ENCODE assay signal across 15 cellular contexts in the genomic region with DNA sequence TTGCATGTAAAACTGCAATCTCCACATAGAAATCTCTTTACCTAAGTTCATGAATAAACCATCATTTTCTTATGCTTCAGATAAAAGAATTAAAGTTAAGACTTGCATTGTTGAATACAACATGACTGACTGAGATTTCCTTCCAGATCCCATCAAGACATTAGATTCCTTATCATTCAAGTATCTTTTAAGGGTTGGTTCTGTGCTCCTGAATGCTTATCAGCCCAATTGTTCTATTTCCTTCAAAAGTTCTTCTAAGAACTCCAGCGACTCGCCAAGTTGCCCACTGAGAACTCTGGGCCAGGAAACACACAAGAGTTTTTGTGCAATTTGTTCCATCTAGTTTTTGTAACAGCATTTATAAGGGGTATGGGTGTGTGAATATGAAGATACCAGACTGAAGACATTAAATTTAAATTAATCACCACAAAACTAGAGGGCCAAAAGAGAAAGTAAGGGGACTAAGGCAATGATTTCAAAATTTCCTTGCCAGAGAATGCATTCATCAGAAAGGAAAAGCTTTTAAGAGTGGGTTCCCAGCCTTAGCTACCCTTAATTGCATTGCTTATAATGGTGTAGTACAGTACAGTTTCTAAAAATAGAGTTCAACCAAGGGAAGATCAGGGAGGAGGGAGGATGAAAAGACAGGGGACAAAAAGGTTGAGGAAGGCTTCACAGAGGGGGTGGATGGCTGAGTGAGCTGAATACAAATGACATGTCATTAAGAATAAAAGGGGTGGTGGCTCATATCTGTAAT.
DNase-seq lines count a peak whose midpoint lies in the region; ATAC-seq and TF ChIP-seq lines count a peak whose summit lies in the region.
"Had no signal": no experiment of that assay in that cellular context is flagged by ENCODE, and none has a peak within 500 bp of the region (broad histone marks: within the 10 kb centered on the region; RNA-seq: fewer than 3 reads in every experiment).

No MANE protein-coding gene starts in this region.

- no peaks in the 10 kb centered on the region for H3K27me3 ChIP-seq in left ventricle myocardium inferior (ENCODE audit: low read depth)
- H3K27me3 ChIP-seq in upper lobe of right lung = no peaks in the 10 kb centered on the region
- H3K27me3 ChIP-seq: testis had no signal

- no peak for TF ChIP-seq CTCF in left ventricle myocardium inferior (IDR thresholded peaks at IDR 0.05; ENCODE audit: borderline replicate concordance)
- no peak for TF ChIP-seq CTCF in upper lobe of right lung (IDR thresholded peaks at IDR 0.05)

- peak overlapping the region; percentile 25 for H3K27ac Mint-ChIP-seq in dendritic cell treated with granulocyte-macrophage colony-stimulating factor and Interleukin-4, amounts not matched to agents 40 ng/mL and 50 ng/mL, for 4 days
- peak overlapping the region in 7 of 10 donors; percentile 0 to 77 (median 38) for H3K27ac Mint-ChIP-seq in naive thymus-derived CD8-positive, alpha-beta T cell
- H3K27ac Mint-ChIP-seq in activated CD8-positive, alpha-beta memory T cell treated with anti-CD3 and anti-CD28 coated beads, Interleukin-2, amount 10 ng/mL, durations not matched to agents 7 days and 5 days = no peak overlapping the region
- H3K27ac Mint-ChIP-seq: B cell had no signal

- DNase-seq in left ventricle myocardium inferior (no peak), Right ventricle myocardium inferior (ENCODE audit: missing footprints) (no peak), upper lobe of right lung (no peak), NCI-H526 treated with DMSO at 0.1 percent for 48 hours (lab: John Stamatoyannopoulos, UW) (no peak)
- DNase-seq in naive thymus-derived CD8-positive, alpha-beta T cell = no peak
- no peak for DNase-seq in activated CD8-positive, alpha-beta memory T cell treated with anti-CD3 and anti-CD28 coated beads, Interleukin-2, amount 10 ng/mL, durations not matched to agents 7 days and 5 days
- DNase-seq: activated CD4-positive, alpha-beta T cell treated with anti-CD3 and anti-CD28 coated beads, Interleukin-2, amount 50 U/mL, for 1 hour; amygdala; GDM1; NCI-H146; NK-92 treated with Interleukin-12 subunit alpha and Interleukin-12 subunit beta, amount 100 ng/mL, for 24 hours; testis had no signal

- ATAC-seq in Right ventricle myocardium inferior (no peak), upper lobe of right lung (no peak), GM21381 (IDR thresholded peaks at IDR 0.05; ENCODE audit: unreplicated experiment) (no peak)
- ATAC-seq in naive thymus-derived CD8-positive, alpha-beta T cell = no peak
- no peak for ATAC-seq in activated CD8-positive, alpha-beta memory T cell treated with anti-CD3 and anti-CD28 coated beads, Interleukin-2, amount 10 ng/mL, durations not matched to agents 7 days and 5 days

- H3K36me3 ChIP-seq in left ventricle myocardium inferior = no peaks in the 10 kb centered on the region
- no peaks in the 10 kb centered on the region for H3K36me3 ChIP-seq in upper lobe of right lung

- peaks cover 22% of the 10 kb centered on the region for H3K36me3 Mint-ChIP-seq in dendritic cell treated with granulocyte-macrophage colony-stimulating factor and Interleukin-4, amounts not matched to agents 40 ng/mL and 50 ng/mL, for 4 days (ENCODE audit: low read depth)
- H3K36me3 Mint-ChIP-seq in naive thymus-derived CD8-positive, alpha-beta T cell = no peaks in the 10 kb centered on the region
- H3K36me3 Mint-ChIP-seq in activated CD8-positive, alpha-beta memory T cell treated with anti-CD3 and anti-CD28 coated beads, Interleukin-2, amount 10 ng/mL, durations not matched to agents 7 days and 5 days = peaks cover 5% of the 10 kb centered on the region

- H3K4me3 Mint-ChIP-seq in dendritic cell treated with granulocyte-macrophage colony-stimulating factor and Interleukin-4, amounts not matched to agents 40 ng/mL and 50 ng/mL, for 4 days = no peak overlapping the region
- H3K4me3 Mint-ChIP-seq in naive thymus-derived CD8-positive, alpha-beta T cell = peak overlapping the region in 9 of 10 donors; percentile 2 to 66 (median 25)
- H3K4me3 Mint-ChIP-seq in activated CD8-positive, alpha-beta memory T cell treated with anti-CD3 and anti-CD28 coated beads, Interleukin-2, amount 10 ng/mL, durations not matched to agents 7 days and 5 days = no peak overlapping the region
- H3K4me3 Mint-ChIP-seq: B cell had no signal

- POLR2A ChIA-PET in naive thymus-derived CD8-positive, alpha-beta T cell (lab: Charles Lee) = no interaction called here

- H3K9me3 ChIP-seq in left ventricle myocardium inferior (replicated peaks) (no peaks in the 10 kb centered on the region), upper lobe of right lung (no peaks in the 10 kb centered on the region)
- H3K9me3 ChIP-seq: testis had no signal

- H3K4me1 ChIP-seq in left ventricle myocardium inferior (peaks cover 100% of the 10 kb centered on the region), upper lobe of right lung (peaks cover 90% of the 10 kb centered on the region)

- H3K4me1 Mint-ChIP-seq in dendritic cell treated with granulocyte-macrophage colony-stimulating factor and Interleukin-4, amounts not matched to agents 40 ng/mL and 50 ng/mL, for 4 days (ENCODE audit: low read depth) = peaks cover 82% of the 10 kb centered on the region
- peaks cover 43 to 94% (median 89%) of the 10 kb centered on the region in 4 donors for H3K4me1 Mint-ChIP-seq in naive thymus-derived CD8-positive, alpha-beta T cell
- peaks cover 52% of the 10 kb centered on the region for H3K4me1 Mint-ChIP-seq in activated CD8-positive, alpha-beta memory T cell treated with anti-CD3 and anti-CD28 coated beads, Interleukin-2, amount 10 ng/mL, durations not matched to agents 7 days and 5 days

- no peaks in the 10 kb centered on the region for H3K9me3 Mint-ChIP-seq in dendritic cell treated with granulocyte-macrophage colony-stimulating factor and Interleukin-4, amounts not matched to agents 40 ng/mL and 50 ng/mL, for 4 days
- H3K9me3 Mint-ChIP-seq in naive thymus-derived CD8-positive, alpha-beta T cell = no peaks in the 10 kb centered on the region
- H3K9me3 Mint-ChIP-seq in activated CD8-positive, alpha-beta memory T cell treated with anti-CD3 and anti-CD28 coated beads, Interleukin-2, amount 10 ng/mL, durations not matched to agents 7 days and 5 days (ENCODE audit: low read depth) = no peaks in the 10 kb centered on the region

- H3K27ac ChIP-seq in left ventricle myocardium inferior (replicated peaks) = peak overlapping the region; percentile 87
- H3K27ac ChIP-seq in upper lobe of right lung = peak overlapping the region; percentile 51

- H3K4me3 ChIP-seq in left ventricle myocardium inferior (peak overlapping the region; percentile 26), upper lobe of right lung (no peak overlapping the region)
- H3K4me3 ChIP-seq: testis had no signal

- CTCF ChIA-PET in activated CD8-positive, alpha-beta memory T cell treated with anti-CD3 and anti-CD28 coated beads, Interleukin-2, amount 10 ng/mL, durations not matched to agents 7 days and 5 days (lab: Charles Lee) = interaction anchor here (0.9 kb wide), 1 partner anchor 55 kb away, joined by 3 read pairs; no protein-coding TSS in a partner anchor

- intact Hi-C loops in left ventricle myocardium inferior (cut with micrococcal nuclease) (no loop called here), Right ventricle myocardium inferior (cut with DNase I) (loop anchor here (2.0 to 5.0 kb wide), 2 partner anchors 43 to 54 kb away; no protein-coding TSS in a partner anchor), upper lobe of right lung (cut with DNase I) (no loop called here)
- intact Hi-C loops in dendritic cell treated with granulocyte-macrophage colony-stimulating factor and Interleukin-4, amounts not matched to agents 40 ng/mL and 50 ng/mL, for 4 days (cut with micrococcal nuclease) = loop anchor here (5.0 kb wide), 1 partner anchor 39 kb away; no protein-coding TSS in a partner anchor

- H3K27me3 Mint-ChIP-seq in dendritic cell treated with granulocyte-macrophage colony-stimulating factor and Interleukin-4, amounts not matched to agents 40 ng/mL and 50 ng/mL, for 4 days = no peaks in the 10 kb centered on the region
- no peaks in the 10 kb centered on the region for H3K27me3 Mint-ChIP-seq in naive thymus-derived CD8-positive, alpha-beta T cell
- H3K27me3 Mint-ChIP-seq in activated CD8-positive, alpha-beta memory T cell treated with anti-CD3 and anti-CD28 coated beads, Interleukin-2, amount 10 ng/mL, durations not matched to agents 7 days and 5 days = no peaks in the 10 kb centered on the region
- H3K27me3 Mint-ChIP-seq: B cell had no signal

Comparison
In these comparisons a context has a peak if more than half of its experiments do, and no peak if none do; other contexts are left out.
1. intact Hi-C loops: an anchor here in Right ventricle myocardium inferior (2.0 to 5.0 kb wide) and dendritic cell treated with granulocyte-macrophage colony-stimulating factor and Interleukin-4, amounts not matched to agents 40 ng/mL and 50 ng/mL, for 4 days (5.0 kb wide); none called in left ventricle myocardium inferior and upper lobe of right lung.
2. H3K4me3 Mint-ChIP-seq: peak in naive thymus-derived CD8-positive, alpha-beta T cell (9 of 10); none in dendritic cell treated with granulocyte-macrophage colony-stimulating factor and Interleukin-4, amounts not matched to agents 40 ng/mL and 50 ng/mL, for 4 days (single experiment) and activated CD8-positive, alpha-beta memory T cell treated with anti-CD3 and anti-CD28 coated beads, Interleukin-2, amount 10 ng/mL, durations not matched to agents 7 days and 5 days (single experiment).